ENCODE assay signal across 30 cellular contexts in genomic region chr7:119377861-119378260, GRCh38.
DNase-seq lines count a peak whose midpoint lies in the region; ATAC-seq, FAIRE-seq and TF ChIP-seq lines count a peak whose summit lies in the region.
"Had no signal": no experiment of that assay in that cellular context is flagged by ENCODE, and none has a peak within 500 bp of the region (broad histone marks: within the 10 kb centered on the region; RNA-seq: fewer than 3 reads in every experiment).

No MANE protein-coding gene starts in this region.

- TF ChIP-seq POLR2A in K562 (conservative IDR thresholded peaks at IDR 0.05) = no peak

- WGBS in K562 (ENCODE audit: insufficient coverage, low coverage, missing lambda C conversion rate) = 0% methylated on average over 1 of the region's 1 CpG

- in situ Hi-C loops in K562 (cut with MboI) = no loop called here

- ATAC-seq in K562 (no peak), HG03378 (IDR thresholded peaks at IDR 0.05; ENCODE audit: unreplicated experiment) (no peak)
- ATAC-seq: A549; CD8-positive, alpha-beta T cell had no signal

- no peak overlapping the region for H3K9ac ChIP-seq in K562 (ENCODE audit: insufficient read depth in 1 of 2, low read depth in 2 of 2, low read length in 2 of 2)
- H3K9ac ChIP-seq: BLaER1; BLaER1 treated with 17β-estradiol and CSF1 and Interleukin-3, amounts not matched to agents 10 nM and 100 nM had no signal

- H3K9me3 ChIP-seq in K562 (replicated peaks; ENCODE audit: control insufficient read depth, insufficient read depth, low read depth, low read length) = no peaks in the 10 kb centered on the region
- H3K9me3 ChIP-seq: A549; BE2C; BLaER1; BLaER1 treated with 17β-estradiol and CSF1 and Interleukin-3, amounts not matched to agents 10 nM and 100 nM; Caco-2 had no signal

- no peak for FAIRE-seq in K562 (lab: Jason Lieb, UNC)
- FAIRE-seq: A549, D721Med had no signal

- TF ChIP-seq CTCF in K562 (IDR thresholded peaks at IDR 0.05 in 2 of 3, conservative IDR thresholded peaks at IDR 0.05 in 1 of 3; ENCODE audit: insufficient read depth in 2 of 3, low read depth in 1 of 3, low read length in 3 of 3) = no peak

- intact Hi-C loops in K562 (cut with micrococcal nuclease) = no loop called here

- H2AFZ ChIP-seq in K562 (ENCODE audit: low read depth, low read length) = no peak overlapping the region

- H3K4me2 ChIP-seq in K562 (ENCODE audit: insufficient read depth, low read length) = no peak overlapping the region
- H3K4me2 ChIP-seq: A549; BLaER1; BLaER1 treated with 17β-estradiol and CSF1 and Interleukin-3, amounts not matched to agents 10 nM and 100 nM had no signal

- no peak overlapping the region for H3K4me3 ChIP-seq in K562
- H3K4me3 ChIP-seq: A549; BLaER1; BLaER1 treated with 17β-estradiol and CSF1 and Interleukin-3, amounts not matched to agents 10 nM and 100 nM had no signal

- H3K36me3 ChIP-seq in K562 (ENCODE audit: control insufficient read depth, insufficient read depth, low read length) = no peaks in the 10 kb centered on the region
- H3K36me3 ChIP-seq: BE2C; BLaER1; BLaER1 treated with 17β-estradiol and CSF1 and Interleukin-3, amounts not matched to agents 10 nM and 100 nM had no signal

- no peak for TF ChIP-seq RAD21 in K562 (CRISPR knock-in tag; conservative IDR thresholded peaks at IDR 0.05 in 1 of 2, IDR thresholded peaks at IDR 0.05 in 1 of 2)

- BruUV-seq in K562 (replicated peaks; lab: Mats Ljungman, UMichigan) = no TSS peak

- no peak for TF ChIP-seq EP300 in K562 (IDR thresholded peaks at IDR 0.05; ENCODE audit: low read length)

- H3K27ac ChIP-seq in K562 (ENCODE audit: extremely low read depth, low read depth, low read length) = no peak overlapping the region
- H3K27ac ChIP-seq: 22Rv1; A549; BLaER1; BLaER1 treated with 17β-estradiol and CSF1 and Interleukin-3, amounts not matched to agents 10 nM and 100 nM; C4-2B had no signal

- no peaks in the 10 kb centered on the region for H3K9me1 ChIP-seq in K562 (ENCODE audit: control insufficient read depth, insufficient read depth, low read length)

- DNase-seq in NCI-H69 (lab: John Stamatoyannopoulos, UW) (peak; percentile 12), K562 (ENCODE audit: extremely low read depth in 1 of 4, low spot score in 3 of 4) (no peak), NCI-H526 (lab: John Stamatoyannopoulos, UW) (no peak)
- DNase-seq: 8988T; ACHN; AML-193; BE2C; C1 segment of cervical spinal cord; Caco-2; Calu3; CD4-positive, alpha-beta memory T cell; CD4-positive, alpha-beta T cell; CD4-positive, CD25-positive, alpha-beta regulatory T cell; CD8-positive, alpha-beta memory T cell; CD8-positive, alpha-beta T cell; COR-L47; DMS 273 treated with DMSO at 0.1 percent for 48 hours; DMS153; DMS53; DMS79; DMS79 treated with DMSO at 0.1 percent for 48 hours; DND-41; EL had no signal

- no peaks in the 10 kb centered on the region for H4K20me1 ChIP-seq in K562 (replicated peaks; ENCODE audit: control insufficient read depth, insufficient read depth, low read length)
- H4K20me1 ChIP-seq: BLaER1; BLaER1 treated with 17β-estradiol and CSF1 and Interleukin-3, amounts not matched to agents 10 nM and 100 nM had no signal

- H3K79me2 ChIP-seq in K562 (ENCODE audit: control insufficient read depth, insufficient read depth, low read length) = no peaks in the 10 kb centered on the region

- POLR2A ChIA-PET in K562 (lab: Yijun Ruan, JAX) = interaction anchor here (0.7 kb wide), 1 partner anchor 214 kb away, joined by 3 read pairs; no protein-coding TSS in a partner anchor

- CTCF ChIA-PET in K562 (lab: Yijun Ruan, JAX; ENCODE audit: low intra/inter-chr PET ratio) = no interaction called here

- H3K4me1 ChIP-seq in K562 (replicated peaks in 1 of 2; ENCODE audit: control insufficient read depth in 2 of 2, insufficient read depth in 2 of 2, low read length in 2 of 2) = no peaks in the 10 kb centered on the region
- H3K4me1 ChIP-seq: A549; BE2C; BLaER1; BLaER1 treated with 17β-estradiol and CSF1 and Interleukin-3, amounts not matched to agents 10 nM and 100 nM; Caco-2 had no signal

- H3K27me3 ChIP-seq in K562 (ENCODE audit: control insufficient read depth in 2 of 2, insufficient read depth in 2 of 2, low read length in 2 of 2) = no peaks in the 10 kb centered on the region
- H3K27me3 ChIP-seq: BE2C; BLaER1; BLaER1 treated with 17β-estradiol and CSF1 and Interleukin-3, amounts not matched to agents 10 nM and 100 nM had no signal

TF ChIP-seq in K562, 482 proteins besides CTCF, POLR2A, EP300 and RAD21:
- TF ChIP-seq BRF1 (IDR thresholded peaks at IDR 0.05; ENCODE audit: borderline replicate concordance, extremely low read depth, insufficient read length) (no peak), NFIX (CRISPR knock-in tag; IDR thresholded peaks at IDR 0.05; ENCODE audit: low read depth) (peak; percentile 50; the same call in 1 of the 2 replicates), NFIC (IDR thresholded peaks at IDR 0.05) (peak; percentile 73), ZBTB9 (CRISPR knock-in tag; IDR thresholded peaks at IDR 0.05) (no peak)
